In genomic region chr14:91115986-91116385, GRCh38 we compare ENCODE assay signal across 8 cellular contexts. TPM values are rescaled to one million over a fixed set of nuclear protein-coding genes. Genes with fewer than 3 reads are reported as not detected.
A peak's percentile ranks its signal among the peaks of the same experiment; 100 is the strongest.
DNase-seq lines count a peak whose midpoint lies in the region; ATAC-seq and TF ChIP-seq lines count a peak whose summit lies in the region.

No MANE protein-coding gene starts in this region.

- no peaks in the 10 kb centered on the region for H3K27me3 ChIP-seq in hepatocyte
- H3K27me3 ChIP-seq in suprapubic skin: no peaks in the 10 kb centered on the region

- H3K9me2 ChIP-seq in hepatocyte (replicated peaks; ENCODE audit: insufficient read depth): no peaks in the 10 kb centered on the region

- H3K27ac Mint-ChIP-seq in activated CD4-positive, alpha-beta T cell treated with anti-CD3 and anti-CD28 coated beads, Interleukin-2, amount 10 ng/mL, durations not matched to agents 7 days and 5 days: peak overlapping the region; percentile 90
- peak overlapping the region; percentile 96 for H3K27ac Mint-ChIP-seq in activated CD4-positive, alpha-beta memory T cell treated with anti-CD3 and anti-CD28 coated beads, Interleukin-2, amount 10 ng/mL, durations not matched to agents 7 days and 5 days

- H3K36me3 Mint-ChIP-seq in activated CD4-positive, alpha-beta T cell treated with anti-CD3 and anti-CD28 coated beads, Interleukin-2, amount 10 ng/mL, durations not matched to agents 7 days and 5 days (ENCODE audit: low read depth): peaks cover 60% of the 10 kb centered on the region
- H3K36me3 Mint-ChIP-seq in activated CD4-positive, alpha-beta memory T cell treated with anti-CD3 and anti-CD28 coated beads, Interleukin-2, amount 10 ng/mL, durations not matched to agents 7 days and 5 days (ENCODE audit: low read depth): peaks cover 68% of the 10 kb centered on the region

- ATAC-seq in GM18870 (IDR thresholded peaks at IDR 0.05; ENCODE audit: unreplicated experiment) (no peak), GM21529 (IDR thresholded peaks at IDR 0.05; ENCODE audit: unreplicated experiment) (no peak)

- H3K4me3 ChIP-seq in hepatocyte (no peak overlapping the region), suprapubic skin (peak overlapping the region; percentile 60)

- POLR2A ChIA-PET in activated CD4-positive, alpha-beta T cell treated with anti-CD3 and anti-CD28 coated beads, Interleukin-2, amount 10 ng/mL, durations not matched to agents 7 days and 5 days (lab: Charles Lee): interaction anchor here (0.6 to 3.1 kb wide), 4 partner anchors 38 to 110 kb away, joined by 3 to 30 read pairs (median 4); partner anchors contain the start of gene RPS6KA5
- POLR2A ChIA-PET in activated CD4-positive, alpha-beta memory T cell treated with anti-CD3 and anti-CD28 coated beads, Interleukin-2, amount 10 ng/mL, durations not matched to agents 7 days and 5 days (lab: Charles Lee): interaction anchor here (0.7 to 8.6 kb wide), 31 partner anchors 8 to 303 kb away, joined by 3 to 488 read pairs (median 5); partner anchors contain the start of genes CCDC88C, GPR68 and RPS6KA5

- H3K9me3 ChIP-seq in hepatocyte (ENCODE audit: low read depth): no peaks in the 10 kb centered on the region
- H3K9me3 ChIP-seq in suprapubic skin: no peaks in the 10 kb centered on the region

- H3K27ac ChIP-seq in hepatocyte: peak overlapping the region; percentile 93
- H3K27ac ChIP-seq in suprapubic skin: peak overlapping the region; percentile 93

- no peak for TF ChIP-seq POLR2A in suprapubic skin (IDR thresholded peaks at IDR 0.05)

- H3K79me2 ChIP-seq in hepatocyte: peaks cover 51% of the 10 kb centered on the region

- peaks cover 43% of the 10 kb centered on the region for H3K4me1 ChIP-seq in hepatocyte (ENCODE audit: insufficient read depth)
- peaks cover 73% of the 10 kb centered on the region for H3K4me1 ChIP-seq in suprapubic skin

- H3K36me3 ChIP-seq in hepatocyte (replicated peaks; ENCODE audit: insufficient read depth, low read depth) (no peaks in the 10 kb centered on the region), suprapubic skin (no peaks in the 10 kb centered on the region)

- no peak overlapping the region for H2AFZ ChIP-seq in hepatocyte

- no peak for DNase-seq in activated CD4-positive, alpha-beta T cell treated with anti-CD3 and anti-CD28 coated beads, Interleukin-2, amount 10 ng/mL, durations not matched to agents 7 days and 5 days
- no peak for DNase-seq in activated CD4-positive, alpha-beta T cell treated with anti-CD3 and anti-CD28 coated beads for 1 hour
- DNase-seq in activated CD4-positive, alpha-beta memory T cell treated with anti-CD3 and anti-CD28 coated beads, Interleukin-2, amount 10 ng/mL, durations not matched to agents 7 days and 5 days: no peak
- DNase-seq in hepatocyte (ENCODE audit: low spot score) (no peak), suprapubic skin (ENCODE audit: low spot score in 2 of 2) (no peak)
- DNase-seq in activated CD4-positive, CD25-positive, alpha-beta regulatory T cell treated with anti-CD3 and anti-CD28 coated beads, Interleukin-2, amount 50 U/mL, for 72 hours: no peak

- peak overlapping the region; percentile 82 for H3K4me3 Mint-ChIP-seq in activated CD4-positive, alpha-beta T cell treated with anti-CD3 and anti-CD28 coated beads, Interleukin-2, amount 10 ng/mL, durations not matched to agents 7 days and 5 days
- H3K4me3 Mint-ChIP-seq in activated CD4-positive, alpha-beta memory T cell treated with anti-CD3 and anti-CD28 coated beads, Interleukin-2, amount 10 ng/mL, durations not matched to agents 7 days and 5 days: peak overlapping the region; percentile 94

- H3K9me3 Mint-ChIP-seq in activated CD4-positive, alpha-beta T cell treated with anti-CD3 and anti-CD28 coated beads, Interleukin-2, amount 10 ng/mL, durations not matched to agents 7 days and 5 days: peaks cover 10% of the 10 kb centered on the region
- H3K9me3 Mint-ChIP-seq in activated CD4-positive, alpha-beta memory T cell treated with anti-CD3 and anti-CD28 coated beads, Interleukin-2, amount 10 ng/mL, durations not matched to agents 7 days and 5 days: peaks cover 5% of the 10 kb centered on the region

- peak overlapping the region; percentile 84 for H3K4me2 ChIP-seq in hepatocyte

- no peaks in the 10 kb centered on the region for H4K20me1 ChIP-seq in hepatocyte (ENCODE audit: insufficient read depth, poor library complexity, severe bottlenecking)

- 87% methylated on average over 2 of the region's 2 CpGs for WGBS in hepatocyte (ENCODE audit: low lambda C conversion rate, missing lambda C conversion rate)
- 48% methylated on average over 2 of the region's 2 CpGs for WGBS in suprapubic skin

- CTCF ChIA-PET in activated CD4-positive, alpha-beta T cell treated with anti-CD3 and anti-CD28 coated beads, Interleukin-2, amount 10 ng/mL, durations not matched to agents 7 days and 5 days (lab: Charles Lee): interaction anchor here (1.0 to 3.4 kb wide), 5 partner anchors 9 to 213 kb away, joined by 3 to 14 read pairs (median 8); partner anchors contain the start of gene RPS6KA5
- CTCF ChIA-PET in activated CD4-positive, alpha-beta memory T cell treated with anti-CD3 and anti-CD28 coated beads, Interleukin-2, amount 10 ng/mL, durations not matched to agents 7 days and 5 days (lab: Charles Lee): interaction anchor here (1.5 to 5.8 kb wide), 8 partner anchors 9 to 357 kb away, joined by 3 to 50 read pairs (median 14); partner anchors contain the start of genes GPR68 and RPS6KA5

- no peak for TF ChIP-seq EP300 in suprapubic skin (IDR thresholded peaks at IDR 0.05)

- no peaks in the 10 kb centered on the region for H3K27me3 Mint-ChIP-seq in activated CD4-positive, alpha-beta T cell treated with anti-CD3 and anti-CD28 coated beads, Interleukin-2, amount 10 ng/mL, durations not matched to agents 7 days and 5 days
- no peaks in the 10 kb centered on the region for H3K27me3 Mint-ChIP-seq in activated CD4-positive, alpha-beta memory T cell treated with anti-CD3 and anti-CD28 coated beads, Interleukin-2, amount 10 ng/mL, durations not matched to agents 7 days and 5 days

- H3K4me1 Mint-ChIP-seq in activated CD4-positive, alpha-beta T cell treated with anti-CD3 and anti-CD28 coated beads, Interleukin-2, amount 10 ng/mL, durations not matched to agents 7 days and 5 days: peaks cover 63% of the 10 kb centered on the region
- H3K4me1 Mint-ChIP-seq in activated CD4-positive, alpha-beta memory T cell treated with anti-CD3 and anti-CD28 coated beads, Interleukin-2, amount 10 ng/mL, durations not matched to agents 7 days and 5 days: peaks cover 65% of the 10 kb centered on the region

- TF ChIP-seq CTCF in hepatocyte (IDR thresholded peaks at IDR 0.05; ENCODE audit: poor library complexity): no peak
- TF ChIP-seq CTCF in suprapubic skin (IDR thresholded peaks at IDR 0.05): no peak

RNA-seq across cellular contexts. Expression of gene DGLUCY, which starts 2.1 kb away (rescaled TPM):
- total RNA-seq in activated CD4-positive, alpha-beta T cell treated with anti-CD3 and anti-CD28 coated beads, Interleukin-2, amount 10 ng/mL, durations not matched to agents 7 days and 5 days: 100 to 1,000 TPM; 109 to 110 TPM
- 100 to 1,000 TPM; 112 to 115 TPM for total RNA-seq in activated CD4-positive, alpha-beta memory T cell treated with anti-CD3 and anti-CD28 coated beads, Interleukin-2, amount 10 ng/mL, durations not matched to agents 7 days and 5 days
- total RNA-seq in hepatocyte (41.0 and 51.3 TPM in 2 replicates), suprapubic skin (10 to 100 TPM; 54.0 to 94.9 (median 69.3) TPM)
- 34.3 and 44.8 TPM in 2 replicates for polyA plus RNA-seq in hepatocyte

RNA-seq across cellular contexts. Expression of gene RPS6KA5, which starts 55.5 kb away (rescaled TPM):
- 10 to 100 TPM; 42.1 to 44.8 TPM for total RNA-seq in activated CD4-positive, alpha-beta T cell treated with anti-CD3 and anti-CD28 coated beads, Interleukin-2, amount 10 ng/mL, durations not matched to agents 7 days and 5 days
- 10 to 100 TPM; 44.5 to 49.9 TPM for total RNA-seq in activated CD4-positive, alpha-beta memory T cell treated with anti-CD3 and anti-CD28 coated beads, Interleukin-2, amount 10 ng/mL, durations not matched to agents 7 days and 5 days
- total RNA-seq in hepatocyte: 6.3 and 6.7 TPM in 2 replicates
- 3.0 and 4.8 TPM in 2 replicates for polyA plus RNA-seq in hepatocyte
- total RNA-seq in suprapubic skin: 10 to 100 TPM in 3 of 4 donors, 1 to 10 TPM in 1; 6.4 to 14.2 (median 11.2) TPM
